Comparison of ENCODE assay signal across 8 cellular contexts in the genomic region with DNA sequence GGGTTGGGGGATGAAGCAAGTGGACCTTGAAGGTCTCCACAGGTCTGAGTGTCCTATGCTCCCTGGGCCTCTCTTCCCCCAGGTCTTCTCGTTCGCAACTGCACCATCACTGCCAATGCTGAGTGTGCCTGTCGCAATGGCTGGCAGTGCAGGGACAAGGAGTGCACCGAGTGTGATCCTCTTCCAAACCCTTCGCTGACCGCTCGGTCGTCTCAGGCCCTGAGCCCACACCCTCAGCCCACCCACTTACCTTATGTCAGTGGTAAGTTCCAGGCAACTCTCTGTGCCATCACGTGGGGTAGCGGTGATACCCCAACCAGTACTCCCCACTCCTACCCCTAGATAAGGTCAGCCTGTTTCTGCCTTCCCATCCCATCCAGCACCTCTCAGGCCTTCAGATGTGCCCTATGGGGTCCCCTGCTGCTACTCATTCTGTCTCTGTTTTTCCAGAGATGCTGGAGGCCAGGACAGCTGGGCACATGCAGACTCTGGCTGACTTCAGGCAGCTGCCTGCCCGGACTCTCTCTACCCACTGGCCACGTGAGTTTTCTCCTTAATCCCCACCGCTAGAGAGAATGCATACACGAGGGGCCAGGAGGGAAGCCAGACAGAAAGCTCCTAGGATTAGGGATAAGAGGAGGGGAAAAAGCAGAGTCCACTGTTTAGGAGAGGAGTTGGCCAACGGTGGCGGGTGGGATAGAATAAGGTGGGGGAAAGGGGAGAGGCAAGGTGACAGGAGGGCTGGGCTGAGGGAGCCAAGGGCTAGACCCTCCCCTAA. TPM values are rescaled to one million over a fixed set of nuclear protein-coding genes. Genes with fewer than 3 reads are reported as not detected.
DNase-seq lines count a peak whose midpoint lies in the region; ATAC-seq, FAIRE-seq and TF ChIP-seq lines count a peak whose summit lies in the region.

No MANE protein-coding gene starts in this region.

- H3K36me3 ChIP-seq in mammary epithelial cell (ENCODE audit: insufficient read depth, low read length) (no peaks in the 10 kb centered on the region), mucosa of rectum (ENCODE audit: control insufficient read depth in 2 of 2, insufficient read depth in 2 of 2, low read length in 2 of 2) (peaks cover 16 to 26% of the 10 kb centered on the region in 2 donors), upper lobe of right lung (peaks cover 15% of the 10 kb centered on the region)

- no peak overlapping the region for H3K27ac ChIP-seq in mammary epithelial cell (ENCODE audit: insufficient read depth, low read depth, low read length)
- H3K27ac ChIP-seq in mucosa of rectum (ENCODE audit: low read depth in 2 of 2, low read length in 2 of 2) = peak overlapping the region; percentile 93 to 99
- H3K27ac ChIP-seq in upper lobe of right lung = peak overlapping the region; percentile 98

- no peaks in the 10 kb centered on the region for H3K79me2 ChIP-seq in mammary epithelial cell (ENCODE audit: insufficient read depth, low read length)

- H2AFZ ChIP-seq in mammary epithelial cell (ENCODE audit: low read depth, low read length) = peak overlapping the region; percentile 97

- no TSS peak for BruUV-seq in mammary epithelial cell (replicated peaks; lab: Mats Ljungman, UMichigan)

- no peaks in the 10 kb centered on the region for H3K9me3 ChIP-seq in mammary epithelial cell (replicated peaks; ENCODE audit: insufficient read depth, low read length)
- no peaks in the 10 kb centered on the region for H3K9me3 ChIP-seq in mucosa of rectum (ENCODE audit: control insufficient read depth in 2 of 2, low read length in 2 of 2)
- no peaks in the 10 kb centered on the region for H3K9me3 ChIP-seq in upper lobe of right lung

- H3K27me3 ChIP-seq in mammary epithelial cell (ENCODE audit: insufficient read depth, low read length) = no peaks in the 10 kb centered on the region
- no peaks in the 10 kb centered on the region for H3K27me3 ChIP-seq in mucosa of rectum (ENCODE audit: control insufficient read depth in 2 of 2, insufficient read depth in 2 of 2, low read length in 2 of 2)
- H3K27me3 ChIP-seq in upper lobe of right lung = no peaks in the 10 kb centered on the region

- CTCF ChIA-PET in activated naive CD4-positive, alpha-beta T cell treated with anti-CD3 and anti-CD28 coated beads, Interleukin-2, amount 10 ng/mL, durations not matched to agents 7 days and 5 days (lab: Charles Lee) = interaction anchor here (0.8 to 6.9 kb wide), 4 partner anchors 13 to 26 kb away, joined by 3 to 35 read pairs (median 12); no protein-coding TSS in a partner anchor
- CTCF ChIA-PET in mammary epithelial cell (lab: Charles Lee; ENCODE audit: low non-redundant PET) = no interaction called here

- H3K4me3 Mint-ChIP-seq in activated naive CD4-positive, alpha-beta T cell treated with anti-CD3 and anti-CD28 coated beads, Interleukin-2, amount 10 ng/mL, durations not matched to agents 7 days and 5 days = peak overlapping the region; percentile 99

- no peaks in the 10 kb centered on the region for H4K20me1 ChIP-seq in mammary epithelial cell (ENCODE audit: insufficient read depth, low read length)

- intact Hi-C loops in mammary epithelial cell (cut with micrococcal nuclease) = loop anchor here (2.0 kb wide), 1 partner anchor 19 kb away; no protein-coding TSS in a partner anchor
- intact Hi-C loops in upper lobe of right lung (cut with DNase I) = no loop called here

- H3K27ac Mint-ChIP-seq in activated naive CD4-positive, alpha-beta T cell treated with anti-CD3 and anti-CD28 coated beads, Interleukin-2, amount 10 ng/mL, durations not matched to agents 7 days and 5 days = peak overlapping the region; percentile 99

- peak overlapping the region in 1 of 3 experiments; percentile 80 for H3K4me3 ChIP-seq in mammary epithelial cell (replicated peaks in 1 of 3; ENCODE audit: insufficient read depth in 1 of 3, low read depth in 2 of 3, low read length in 3 of 3)
- H3K4me3 ChIP-seq in mucosa of rectum (ENCODE audit: low read length in 2 of 2) = peak overlapping the region; percentile 79 to 95
- peak overlapping the region; percentile 76 for H3K4me3 ChIP-seq in upper lobe of right lung

- no peaks in the 10 kb centered on the region for H3K27me3 Mint-ChIP-seq in activated naive CD4-positive, alpha-beta T cell treated with anti-CD3 and anti-CD28 coated beads, Interleukin-2, amount 10 ng/mL, durations not matched to agents 7 days and 5 days

- no peak overlapping the region for H3K4me2 ChIP-seq in mammary epithelial cell (ENCODE audit: insufficient read depth, low read depth, low read length)

- H3K9ac ChIP-seq in mammary epithelial cell (ENCODE audit: insufficient read depth, low read length) (no peak overlapping the region), mucosa of rectum (ENCODE audit: low read depth in 1 of 2, low read length in 2 of 2) (peak overlapping the region; percentile 97 to 99)

- no peak for FAIRE-seq in H54 (lab: Jason Lieb, UNC)

- peaks cover 86% of the 10 kb centered on the region for H3K4me1 Mint-ChIP-seq in activated naive CD4-positive, alpha-beta T cell treated with anti-CD3 and anti-CD28 coated beads, Interleukin-2, amount 10 ng/mL, durations not matched to agents 7 days and 5 days

- in situ Hi-C loops in mammary epithelial cell (cut with MboI; ENCODE audit: low sequenced_read_pairs in 2 of 2) = no loop called here

- WGBS in mammary epithelial cell (ENCODE audit: low coverage, missing lambda C conversion rate) = 39% methylated on average over 12 of the region's 16 CpGs

- ATAC-seq in upper lobe of right lung = no peak
- no peak for ATAC-seq in esophagus mucosa

- peaks cover 23% of the 10 kb centered on the region for H3K4me1 ChIP-seq in mammary epithelial cell (ENCODE audit: insufficient read depth, low read length)
- H3K4me1 ChIP-seq in mucosa of rectum (ENCODE audit: control insufficient read depth in 2 of 2, insufficient read depth in 2 of 2, low read length in 2 of 2) = peaks cover 28 to 32% of the 10 kb centered on the region in 2 donors
- peaks cover 21% of the 10 kb centered on the region for H3K4me1 ChIP-seq in upper lobe of right lung

- peaks cover 72% of the 10 kb centered on the region for H3K36me3 Mint-ChIP-seq in activated naive CD4-positive, alpha-beta T cell treated with anti-CD3 and anti-CD28 coated beads, Interleukin-2, amount 10 ng/mL, durations not matched to agents 7 days and 5 days

- H3K9me3 Mint-ChIP-seq in activated naive CD4-positive, alpha-beta T cell treated with anti-CD3 and anti-CD28 coated beads, Interleukin-2, amount 10 ng/mL, durations not matched to agents 7 days and 5 days = no peaks in the 10 kb centered on the region

- dilution Hi-C loops in mammary epithelial cell (cut with HindIII; ENCODE audit: low sequenced_read_pairs) = no loop called here

- TF ChIP-seq POLR2A in H54 (IDR thresholded peaks at IDR 0.05; ENCODE audit: low read depth, low read length) = no peak

- no peak for TF ChIP-seq CTCF in mammary epithelial cell (conservative IDR thresholded peaks at IDR 0.05 in 1 of 2, IDR thresholded peaks at IDR 0.05 in 1 of 2; ENCODE audit: extremely low read depth in 1 of 2, insufficient read depth in 1 of 2, low read depth in 1 of 2, low read length in 2 of 2)
- no peak for TF ChIP-seq CTCF in upper lobe of right lung (IDR thresholded peaks at IDR 0.05)

- no peak for DNase-seq in activated naive CD4-positive, alpha-beta T cell treated with anti-CD3 and anti-CD28 coated beads, Interleukin-2, amount 10 ng/mL, durations not matched to agents 7 days and 5 days
- no peak for DNase-seq in activated naive CD4-positive, alpha-beta T cell treated with anti-CD3 and anti-CD28 coated beads, Interleukin-2, amount 50 U/mL, for 16 hours
- DNase-seq in mammary epithelial cell (no peak), upper lobe of right lung (peak; percentile 39), H54 (ENCODE audit: insufficient read length, low spot score) (no peak), NCI-H748 treated with DMSO at 0.1 percent for 48 hours (lab: John Stamatoyannopoulos, UW) (no peak)

RNA-seq across cellular contexts. Expression of a gene that starts 1.6 kb away (rescaled TPM):
- total RNA-seq in mammary epithelial cell (1 to 10 TPM; 4.0 to 5.0 TPM), upper lobe of right lung (28.4 TPM), esophagus mucosa (11.4 TPM)
- polyA plus RNA-seq in mammary epithelial cell = 7.3 TPM
- 52.6 TPM for polyA minus RNA-seq in mammary epithelial cell

RNA-seq across cellular contexts. Expression of a gene that starts 5.5 kb away (rescaled TPM):
- not detected for total RNA-seq in mammary epithelial cell
- polyA plus RNA-seq in mammary epithelial cell = not detected
- not detected for polyA minus RNA-seq in mammary epithelial cell
- total RNA-seq in upper lobe of right lung = 1.5 TPM
- total RNA-seq in esophagus mucosa = 0.40 TPM

RNA-seq across cellular contexts. Expression of a gene that starts 20.2 kb away (rescaled TPM):
- total RNA-seq in mammary epithelial cell (1 to 10 TPM; 2.1 to 5.0 TPM), upper lobe of right lung (6.3 TPM), esophagus mucosa (1.6 TPM)
- 5.8 TPM for polyA plus RNA-seq in mammary epithelial cell
- polyA minus RNA-seq in mammary epithelial cell = 2.4 TPM

RNA-seq across cellular contexts. Expression of a gene that starts 42.8 kb away (rescaled TPM):
- total RNA-seq in mammary epithelial cell = 100 to 1,000 TPM in 1 of 2 donors, 10 to 100 TPM in 1; 51.7 to 192 TPM
- polyA plus RNA-seq in mammary epithelial cell = 124 TPM
- 18.7 TPM for polyA minus RNA-seq in mammary epithelial cell
- total RNA-seq in upper lobe of right lung = 114 TPM
- total RNA-seq in esophagus mucosa = 180 TPM

RNA-seq across cellular contexts. Expression of a gene that starts 43.6 kb away (rescaled TPM):
- total RNA-seq in mammary epithelial cell (10 to 100 TPM; 17.8 to 53.7 TPM), upper lobe of right lung (26.7 TPM), esophagus mucosa (37.4 TPM)
- 60.4 TPM for polyA plus RNA-seq in mammary epithelial cell
- polyA minus RNA-seq in mammary epithelial cell = 156 TPM
